ENCODE assay signal across 1 cellular context in genomic region chr11:64130618-64131017, GRCh38.
TF ChIP-seq lines count a peak whose summit lies in the region.

No MANE protein-coding gene starts in this region.

TF ChIP-seq in HEK293, 187 proteins besides CTCF, POLR2A, EP300 and RAD21 (continued from another document):
- TF ChIP-seq ZNF26 (tag by site-specific recombination; IDR thresholded peaks at IDR 0.05) (no peak), BCL6B (tag by site-specific recombination; IDR thresholded peaks at IDR 0.05) (no peak), ZNF280D (tag by site-specific recombination; IDR thresholded peaks at IDR 0.05) (no peak), ZBTB1 (tag by site-specific recombination; IDR thresholded peaks at IDR 0.05) (no peak), ZNF626 (tag by site-specific recombination; IDR thresholded peaks at IDR 0.05) (no peak), RBAK (tag by site-specific recombination; IDR thresholded peaks at IDR 0.05) (no peak), ZNF830 (tag by site-specific recombination; IDR thresholded peaks at IDR 0.05; ENCODE audit: low read depth) (no peak), ZNF571 (tag by site-specific recombination; IDR thresholded peaks at IDR 0.05) (no peak), ZNF792 (tag by site-specific recombination; IDR thresholded peaks at IDR 0.05) (no peak), ZNF768 (tag by site-specific recombination; IDR thresholded peaks at IDR 0.05) (no peak), ZNF354C (tag by site-specific recombination; IDR thresholded peaks at IDR 0.05; ENCODE audit: borderline replicate concordance, low read depth) (no peak), EGR2 (tag by site-specific recombination; IDR thresholded peaks at IDR 0.05; ENCODE audit: low read depth) (peak; percentile 82), ZXDB (tag by site-specific recombination; IDR thresholded peaks at IDR 0.05) (no peak), ZNF24 (tag by site-specific recombination; IDR thresholded peaks at IDR 0.05) (no peak), PATZ1 (tag by site-specific recombination; IDR thresholded peaks at IDR 0.05) (0 out of 2 replicates have a peak, but pooled peaks have one; percentile 22), ZNF341 (tag by site-specific recombination; IDR thresholded peaks at IDR 0.05; ENCODE audit: low read depth) (no peak), ZIC2 (tag by site-specific recombination; IDR thresholded peaks at IDR 0.05) (peak; percentile 44; the same call in 1 of the 2 replicates), ZNF624 (tag by site-specific recombination; IDR thresholded peaks at IDR 0.05) (no peak), ZFHX2 (tag by site-specific recombination; conservative IDR thresholded peaks at IDR 0.05) (peak; percentile 53; the same call in 1 of the 2 replicates), MZF1 (tag by site-specific recombination; IDR thresholded peaks at IDR 0.05; ENCODE audit: borderline replicate concordance) (no peak)
